1 cellular context compared by ENCODE assay signal in the genomic region with DNA sequence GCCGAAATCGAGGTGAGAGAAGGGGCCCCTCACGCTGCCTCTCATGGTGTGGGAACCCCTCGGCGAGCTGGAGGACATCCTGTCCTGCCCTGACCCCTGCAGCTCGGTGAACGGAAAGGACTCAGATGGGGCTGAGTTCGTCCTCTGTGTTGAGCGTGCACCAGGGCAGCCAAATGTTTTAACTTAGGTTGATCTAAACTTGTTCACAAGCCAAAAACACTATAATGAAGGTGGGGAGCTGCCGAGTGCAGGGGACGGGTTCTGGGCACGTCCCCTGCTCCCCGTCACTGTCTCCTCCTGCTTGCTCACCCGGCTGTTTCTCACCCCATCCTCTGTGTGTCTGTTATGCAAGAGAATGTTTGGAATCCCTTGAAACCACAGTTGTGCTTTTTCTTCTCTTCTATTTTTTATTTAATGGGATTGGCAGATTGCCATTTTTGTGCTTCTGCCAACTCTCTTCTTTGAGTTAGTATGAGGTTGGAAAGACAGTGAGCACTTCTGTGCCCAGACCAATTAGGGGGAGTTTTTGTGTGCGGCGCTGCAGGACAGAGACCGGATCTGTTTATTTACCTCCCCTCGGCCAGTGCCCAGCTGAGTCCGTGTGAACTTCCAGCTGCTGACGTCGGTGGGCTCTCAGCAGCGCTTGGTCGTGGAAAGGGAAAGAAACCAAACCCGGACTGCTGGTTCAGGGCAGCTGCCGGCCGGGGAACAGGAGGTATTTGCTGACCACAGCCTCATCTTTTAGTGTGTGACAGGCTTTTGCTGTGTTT.
A peak's percentile ranks its signal among the peaks of the same experiment; 100 is the strongest.
TF ChIP-seq lines count a peak whose summit lies in the region.

No MANE protein-coding gene starts in this region.

TF ChIP-seq in SK-N-SH, 30 proteins besides CTCF, POLR2A, EP300 and RAD21 (continued from another document):
- TF ChIP-seq FOXJ3 (CRISPR knock-in tag; IDR thresholded peaks at IDR 0.05) (no peak), GATA2 (CRISPR knock-in tag; IDR thresholded peaks at IDR 0.05) (no peak), TEAD4 (IDR thresholded peaks at IDR 0.05; ENCODE audit: borderline replicate concordance, insufficient read depth) (peak; percentile 96), TCF12 (IDR thresholded peaks at IDR 0.05) (peak; percentile 94), MXI1 (IDR thresholded peaks at IDR 0.05; ENCODE audit: low read depth, low read length) (no peak), POLR2AphosphoS5 (IDR thresholded peaks at IDR 0.05; ENCODE audit: low read depth, low read length) (peak; percentile 85), RFX5 (IDR thresholded peaks at IDR 0.05; ENCODE audit: low read length) (no peak), NFIC (IDR thresholded peaks at IDR 0.05; ENCODE audit: borderline replicate concordance) (peak; percentile 97), FOXM1 (IDR thresholded peaks at IDR 0.05; ENCODE audit: low read depth) (peak; percentile 70; the same call in 1 of the 2 replicates), MEF2A (IDR thresholded peaks at IDR 0.05; ENCODE audit: borderline replicate concordance, low read depth) (no peak), IRF3 (IDR thresholded peaks at IDR 0.05; ENCODE audit: low read depth, low read length) (no peak), USF2 (IDR thresholded peaks at IDR 0.05; ENCODE audit: borderline replicate concordance, low read depth, low read length) (no peak), YY1 (IDR thresholded peaks at IDR 0.05; ENCODE audit: low read depth) (no peak), JUND (IDR thresholded peaks at IDR 0.05) (peak; percentile 70; the same call in 1 of the 2 replicates)
- TF ChIP-seq, protein P1, sequence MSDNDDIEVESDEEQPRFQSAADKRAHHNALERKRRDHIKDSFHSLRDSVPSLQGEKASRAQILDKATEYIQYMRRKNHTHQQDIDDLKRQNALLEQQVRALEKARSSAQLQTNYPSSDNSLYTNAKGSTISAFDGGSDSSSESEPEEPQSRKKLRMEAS (IDR thresholded peaks at IDR 0.05; ENCODE audit: low read depth): peak; percentile 36; the same call in 1 of the 2 replicates
- TF ChIP-seq, protein P2, sequence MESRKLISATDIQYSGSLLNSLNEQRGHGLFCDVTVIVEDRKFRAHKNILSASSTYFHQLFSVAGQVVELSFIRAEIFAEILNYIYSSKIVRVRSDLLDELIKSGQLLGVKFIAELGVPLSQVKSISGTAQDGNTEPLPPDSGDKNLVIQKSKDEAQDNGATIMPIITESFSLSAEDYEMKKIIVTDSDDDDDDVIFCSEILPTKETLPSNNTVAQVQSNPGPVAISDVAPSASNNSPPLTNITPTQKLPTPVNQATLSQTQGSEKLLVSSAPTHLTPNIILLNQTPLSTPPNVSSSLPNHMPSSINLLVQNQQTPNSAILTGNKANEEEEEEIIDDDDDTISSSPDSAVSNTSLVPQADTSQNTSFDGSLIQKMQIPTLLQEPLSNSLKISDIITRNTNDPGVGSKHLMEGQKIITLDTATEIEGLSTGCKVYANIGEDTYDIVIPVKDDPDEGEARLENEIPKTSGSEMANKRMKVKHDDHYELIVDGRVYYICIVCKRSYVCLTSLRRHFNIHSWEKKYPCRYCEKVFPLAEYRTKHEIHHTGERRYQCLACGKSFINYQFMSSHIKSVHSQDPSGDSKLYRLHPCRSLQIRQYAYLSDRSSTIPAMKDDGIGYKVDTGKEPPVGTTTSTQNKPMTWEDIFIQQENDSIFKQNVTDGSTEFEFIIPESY (IDR thresholded peaks at IDR 0.05; ENCODE audit: borderline replicate concordance, low read depth): peak; percentile 41; the same call in 1 of the 2 replicates
- TF ChIP-seq, protein P3, sequence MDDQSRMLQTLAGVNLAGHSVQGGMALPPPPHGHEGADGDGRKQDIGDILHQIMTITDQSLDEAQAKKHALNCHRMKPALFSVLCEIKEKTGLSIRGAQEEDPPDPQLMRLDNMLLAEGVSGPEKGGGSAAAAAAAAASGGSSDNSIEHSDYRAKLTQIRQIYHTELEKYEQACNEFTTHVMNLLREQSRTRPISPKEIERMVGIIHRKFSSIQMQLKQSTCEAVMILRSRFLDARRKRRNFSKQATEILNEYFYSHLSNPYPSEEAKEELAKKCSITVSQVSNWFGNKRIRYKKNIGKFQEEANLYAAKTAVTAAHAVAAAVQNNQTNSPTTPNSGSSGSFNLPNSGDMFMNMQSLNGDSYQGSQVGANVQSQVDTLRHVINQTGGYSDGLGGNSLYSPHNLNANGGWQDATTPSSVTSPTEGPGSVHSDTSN (IDR thresholded peaks at IDR 0.05): peak; percentile 84
